In genomic region chr15:96014939-96015338, GRCh38 we compare ENCODE assay signal across 29 cellular contexts.
"Had no signal": no experiment of that assay in that cellular context is flagged by ENCODE, and none has a peak within 500 bp of the region (broad histone marks: within the 10 kb centered on the region; RNA-seq: fewer than 3 reads in every experiment).

No MANE protein-coding gene starts in this region.

- H3K36me3 ChIP-seq: ascending aorta, cardiac muscle cell had no signal

- H3K4me3 ChIP-seq: ascending aorta, cardiac muscle cell had no signal

- FAIRE-seq: bronchial epithelial cell, TTC549 had no signal

- H3K27ac ChIP-seq: ascending aorta, cardiac muscle cell, VCaP had no signal

- H3K9me3 ChIP-seq: ascending aorta had no signal

- H3K27me3 ChIP-seq: ascending aorta, cardiac muscle cell had no signal

- H3K4me1 ChIP-seq: ascending aorta had no signal

- ATAC-seq: activated CD8-positive, alpha-beta memory T cell treated with anti-CD3 and anti-CD28 coated beads, Interleukin-2, amount 10 ng/mL, durations not matched to agents 7 days and 5 days; activated CD8-positive, alpha-beta T cell treated with anti-CD3 and anti-CD28 coated beads for 36 hours; activated naive CD8-positive, alpha-beta T cell treated with anti-CD3 and anti-CD28 coated beads, Interleukin-2, amount 50 U/mL, for 24 hours had no signal

- DNase-seq: activated B cell treated with CpG ODN at 0.5 μM for 24 hours; activated CD4-positive, alpha-beta memory T cell treated with anti-CD3 and anti-CD28 coated beads for 36 hours; activated CD4-positive, alpha-beta T cell treated with anti-CD3 and anti-CD28 coated beads for 4 hours; activated CD4-positive, alpha-beta T cell treated with anti-CD3 and anti-CD28 coated beads, Interleukin-2, amount 10 ng/mL, durations not matched to agents 24 days and 14 days; activated CD4-positive, alpha-beta T cell treated with anti-CD3 and anti-CD28 coated beads, Interleukin-2, amount 50 U/mL, for 1 hour; activated CD4-positive, alpha-beta T cell treated with anti-CD3 and anti-CD28 coated beads, Interleukin-2, amount 50 U/mL, for 4 hours; activated CD4-positive, CD25-positive, alpha-beta regulatory T cell treated with anti-CD3 and anti-CD28 coated beads, Interleukin-2, amount 50 U/mL, for 72 hours; activated CD8-positive, alpha-beta memory T cell treated with anti-CD3 and anti-CD28 coated beads, Interleukin-2, amount 10 ng/mL, durations not matched to agents 7 days and 5 days; activated CD8-positive, alpha-beta memory T cell treated with anti-CD3 and anti-CD28 coated beads, Interleukin-2, amount 50 U/mL, for 48 hours; activated CD8-positive, alpha-beta T cell treated with anti-CD3 and anti-CD28 coated beads for 36 hours; activated effector memory CD4-positive, alpha-beta T cell treated with Interleukin-2 at 50 U/mL for 16 hours; activated gamma-delta T cell; activated naive CD4-positive, alpha-beta T cell treated with anti-CD3 and anti-CD28 coated beads, Interleukin-2, amount 10 ng/mL, durations not matched to agents 7 days and 5 days; activated naive CD4-positive, alpha-beta T cell treated with Interleukin-2 at 50 U/mL for 16 hours; activated naive CD8-positive, alpha-beta T cell treated with anti-CD3 and anti-CD28 coated beads, Interleukin-2, amount 10 ng/mL, durations not matched to agents 7 days and 5 days; activated naive CD8-positive, alpha-beta T cell treated with anti-CD3 and anti-CD28 coated beads, Interleukin-2, amount 50 U/mL, for 24 hours; activated T-cell treated with anti-CD3 and anti-CD28 coated beads, Interleukin-2, amount 50 U/mL, for 24 hours; activated T-cell treated with anti-CD3 and anti-CD28 coated beads, Interleukin-2, amount 50 U/mL, for 48 hours; amygdala; anterior cingulate cortex; caudate nucleus; cerebellar nuclear complex; T-helper 2 cell; T-helper 9 cell had no signal
